In genomic region chr6:75285156-75285639, GRCh38 we compare ENCODE assay signal across 8 cellular contexts. TPM values are rescaled to one million over a fixed set of nuclear protein-coding genes. Genes with fewer than 3 reads are reported as not detected.
A peak's percentile ranks its signal among the peaks of the same experiment; 100 is the strongest.
DNase-seq lines count a peak whose midpoint lies in the region; ATAC-seq and TF ChIP-seq lines count a peak whose summit lies in the region.

No MANE protein-coding gene starts in this region.

- POLR2A ChIA-PET in Panc1 (lab: Charles Lee) = no interaction called here

- ATAC-seq in Panc1 (no peak), right cardiac atrium (no peak)

- 0 out of 2 replicates have a peak, but pooled peaks cover 3% of the 10 kb centered on the region for H4K20me1 ChIP-seq in GM23248 (ENCODE audit: insufficient read depth)

- peak; percentile 80 for DNase-seq in DMS53 (lab: John Stamatoyannopoulos, UW)
- peak; percentile 24 for DNase-seq in GM23248
- DNase-seq in Panc1 (ENCODE audit: low read depth, low spot score) = no peak
- no peak for DNase-seq in right cardiac atrium
- no peak for DNase-seq in foreskin melanocyte
- DNase-seq in retina = no peak
- no peak for DNase-seq in globus pallidus (ENCODE audit: low spot score)

- peaks cover 31% of the 10 kb centered on the region for H3K4me1 ChIP-seq in GM23248 (ENCODE audit: insufficient read depth)
- H3K4me1 ChIP-seq in Panc1 (ENCODE audit: control insufficient read depth, insufficient read depth, low read length) = peaks cover 23% of the 10 kb centered on the region
- no peaks in the 10 kb centered on the region for H3K4me1 ChIP-seq in right cardiac atrium (ENCODE audit: control insufficient read depth, insufficient read depth, low read length)
- H3K4me1 ChIP-seq in thymus (ENCODE audit: control insufficient read depth, insufficient read depth, low read length) = no peaks in the 10 kb centered on the region

- peak overlapping the region; percentile 83 for H3K4me3 ChIP-seq in GM23248
- peak overlapping the region; percentile 94 for H3K4me3 ChIP-seq in Panc1 (ENCODE audit: low read depth in 2 of 2, low read length in 2 of 2)
- H3K4me3 ChIP-seq in right cardiac atrium (ENCODE audit: low read length) = peak overlapping the region; percentile 97
- peak overlapping the region; percentile 64 for H3K4me3 ChIP-seq in thymus (ENCODE audit: low read length)

- H3F3A ChIP-seq in GM23248 (ENCODE audit: insufficient read depth) = no peaks in the 10 kb centered on the region

- H3K27ac ChIP-seq in GM23248 = peak overlapping the region; percentile 35
- peak overlapping the region; percentile 89 for H3K27ac ChIP-seq in Panc1 (ENCODE audit: low read length)
- H3K27ac ChIP-seq in right cardiac atrium (ENCODE audit: low read length) = peak overlapping the region; percentile 85
- H3K27ac ChIP-seq in thymus (ENCODE audit: low read depth) = peak overlapping the region; percentile 89

- no peaks in the 10 kb centered on the region for H3K9me2 ChIP-seq in GM23248 (ENCODE audit: insufficient read depth)

- 0 to 1% methylated on average over 13 of the region's 13 CpGs for WGBS in GM23248 (ENCODE audit: low coverage in 1 of 2, low lambda C conversion rate in 2 of 2, missing lambda C conversion rate in 2 of 2), 2 experiments
- WGBS in right cardiac atrium = 2% methylated on average over 13 of the region's 13 CpGs
- under 1% methylated on average over 13 of the region's 13 CpGs for WGBS in thymus

- H3K36me3 ChIP-seq in GM23248 (ENCODE audit: low read depth) = no peaks in the 10 kb centered on the region
- no peaks in the 10 kb centered on the region; the same call in none of the 2 replicates for H3K36me3 ChIP-seq in Panc1 (ENCODE audit: control insufficient read depth, insufficient read depth, low read length)
- no peaks in the 10 kb centered on the region for H3K36me3 ChIP-seq in thymus (ENCODE audit: control insufficient read depth, insufficient read depth)

- no peaks in the 10 kb centered on the region for H3K27me3 ChIP-seq in GM23248 (replicated peaks; ENCODE audit: insufficient read depth)
- no peaks in the 10 kb centered on the region for H3K27me3 ChIP-seq in Panc1 (ENCODE audit: control insufficient read depth, insufficient read depth, low read length)
- H3K27me3 ChIP-seq in right cardiac atrium (ENCODE audit: control insufficient read depth, insufficient read depth) = no peaks in the 10 kb centered on the region
- H3K27me3 ChIP-seq in thymus (ENCODE audit: control insufficient read depth, insufficient read depth) = no peaks in the 10 kb centered on the region

- H3K9ac ChIP-seq in GM23248 = peak overlapping the region; percentile 91

- intact Hi-C loops in Panc1 (cut with micrococcal nuclease; ENCODE audit: unreplicated experiment) (no loop called here), right cardiac atrium (cut with DNase I) (no loop called here)

- no peaks in the 10 kb centered on the region for H3K9me3 ChIP-seq in GM23248 (ENCODE audit: low read depth)
- H3K9me3 ChIP-seq in Panc1 (ENCODE audit: control insufficient read depth, insufficient read depth, low read depth, low read length) = no peaks in the 10 kb centered on the region
- H3K9me3 ChIP-seq in right cardiac atrium (ENCODE audit: control insufficient read depth, low read length) = no peaks in the 10 kb centered on the region
- H3K9me3 ChIP-seq in thymus (ENCODE audit: control insufficient read depth) = no peaks in the 10 kb centered on the region

- CTCF ChIA-PET in Panc1 (lab: Charles Lee) = no interaction called here

- peak overlapping the region; percentile 91 for H3K4me2 ChIP-seq in GM23248 (ENCODE audit: unreplicated experiment)

- peaks cover 52% of the 10 kb centered on the region for H3K79me2 ChIP-seq in GM23248 (ENCODE audit: insufficient read depth)

- in situ Hi-C loops in GM23248 (cut with MboI) (no loop called here), Panc1 (cut with HindIII; ENCODE audit: low pct_unique_long_range_greater_than_20kb, low sequenced_read_pairs) (no loop called here)

- no peak for TF ChIP-seq CTCF in Panc1 (IDR thresholded peaks at IDR 0.05)

- peak overlapping the region; percentile 94 for H2AFZ ChIP-seq in GM23248

- TSS peak; percentile 88 for BruUV-seq in Panc1 (replicated peaks; lab: Mats Ljungman, UMichigan)

RNA-seq across cellular contexts. Expression of gene TMEM30A, which starts 0.6 kb away (rescaled TPM):
- 150 and 152 TPM in 2 replicates for total RNA-seq in GM23248 (2014; rRNA removed; shearing (Covaris generic))
- polyA plus RNA-seq in GM23248 (2016; fragmentation: Nextera tagmentation; extraction: Ambion mirVana) = 118 and 125 TPM in 2 replicates
- total RNA-seq in Panc1 (2021; ENCODE audit: unreplicated experiment) = 130 TPM
- polyA plus RNA-seq in Panc1 (2012; ENCODE audit: insufficient read length) = 43.5 TPM
- 10 to 100 TPM; 58.6 to 70.7 (median 65.5) TPM for total RNA-seq in right cardiac atrium
- polyA plus RNA-seq in right cardiac atrium = 34.6 TPM
- 45.8 TPM for polyA plus RNA-seq in thymus

RNA-seq across cellular contexts. Expression of gene COX7A2, which starts 41.6 kb away (rescaled TPM):
- total RNA-seq in GM23248 (2014; rRNA removed; shearing (Covaris generic)) = 166 and 545 TPM in 2 replicates
- polyA plus RNA-seq in GM23248 (2016; fragmentation: Nextera tagmentation; extraction: Ambion mirVana) = 666 and 696 TPM in 2 replicates
- total RNA-seq in Panc1 (2021; ENCODE audit: unreplicated experiment) = 707 TPM
- 412 TPM for polyA plus RNA-seq in Panc1 (2012; ENCODE audit: insufficient read length)
- 100 to 1,000 TPM; 763 to 921 (median 836) TPM for total RNA-seq in right cardiac atrium
- polyA plus RNA-seq in right cardiac atrium = 2,071 TPM
- polyA plus RNA-seq in thymus = 422 TPM

Comparison
In these comparisons a context has a peak if more than half of its experiments do, and no peak if none do; other contexts are left out.
1. DNase-seq: peak in DMS53 (single experiment) and GM23248 (single experiment); none in Panc1 (single experiment), right cardiac atrium (0 of 3), foreskin melanocyte (single experiment), retina (single experiment) and globus pallidus (single experiment).
2. H3K27ac ChIP-seq: peak in every context shown above with its lines; median percentile 89 in Panc1; 89 in thymus; 85 in right cardiac atrium; 35 in GM23248.
3. Peak in every context shown above with its lines, with median percentiles within 50 percentile points of each other: H3K4me3 ChIP-seq.